1 cellular context compared by ENCODE assay signal in the genomic region with DNA sequence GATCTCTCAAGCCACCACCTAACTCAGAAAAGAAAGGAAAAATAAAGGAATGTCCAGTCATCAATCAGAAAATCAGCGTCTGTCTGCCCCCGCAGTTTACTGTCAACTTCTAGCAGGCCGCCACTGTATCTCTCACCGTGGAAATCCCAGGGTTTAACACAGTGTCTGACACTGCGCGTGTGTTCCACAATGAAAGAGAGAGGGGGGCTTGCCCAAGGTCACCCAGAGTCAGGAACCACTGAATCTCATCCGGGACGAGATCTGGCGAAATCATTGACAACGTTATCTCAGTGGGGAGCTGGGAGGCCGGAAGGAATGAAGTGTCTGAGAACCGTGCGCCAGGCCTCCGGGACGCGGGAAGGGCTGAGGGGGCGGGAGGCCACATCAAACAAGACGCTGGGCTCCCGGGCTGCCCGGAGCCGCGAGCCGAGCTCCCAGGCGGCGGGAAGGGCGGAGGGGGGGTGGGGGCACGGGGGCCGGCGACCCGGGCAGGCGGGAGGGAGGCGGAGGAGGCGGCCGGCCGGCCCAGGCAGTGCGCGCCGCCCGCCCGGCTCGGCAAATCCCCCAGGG.
A peak's percentile ranks its signal among the peaks of the same experiment; 100 is the strongest.
TF ChIP-seq lines count a peak whose summit lies in the region.

No MANE protein-coding gene starts in this region.

TF ChIP-seq in HepG2, 621 proteins besides CTCF, POLR2A, EP300 and RAD21 (continued from another document and continues in another):
- TF ChIP-seq, protein P1, sequence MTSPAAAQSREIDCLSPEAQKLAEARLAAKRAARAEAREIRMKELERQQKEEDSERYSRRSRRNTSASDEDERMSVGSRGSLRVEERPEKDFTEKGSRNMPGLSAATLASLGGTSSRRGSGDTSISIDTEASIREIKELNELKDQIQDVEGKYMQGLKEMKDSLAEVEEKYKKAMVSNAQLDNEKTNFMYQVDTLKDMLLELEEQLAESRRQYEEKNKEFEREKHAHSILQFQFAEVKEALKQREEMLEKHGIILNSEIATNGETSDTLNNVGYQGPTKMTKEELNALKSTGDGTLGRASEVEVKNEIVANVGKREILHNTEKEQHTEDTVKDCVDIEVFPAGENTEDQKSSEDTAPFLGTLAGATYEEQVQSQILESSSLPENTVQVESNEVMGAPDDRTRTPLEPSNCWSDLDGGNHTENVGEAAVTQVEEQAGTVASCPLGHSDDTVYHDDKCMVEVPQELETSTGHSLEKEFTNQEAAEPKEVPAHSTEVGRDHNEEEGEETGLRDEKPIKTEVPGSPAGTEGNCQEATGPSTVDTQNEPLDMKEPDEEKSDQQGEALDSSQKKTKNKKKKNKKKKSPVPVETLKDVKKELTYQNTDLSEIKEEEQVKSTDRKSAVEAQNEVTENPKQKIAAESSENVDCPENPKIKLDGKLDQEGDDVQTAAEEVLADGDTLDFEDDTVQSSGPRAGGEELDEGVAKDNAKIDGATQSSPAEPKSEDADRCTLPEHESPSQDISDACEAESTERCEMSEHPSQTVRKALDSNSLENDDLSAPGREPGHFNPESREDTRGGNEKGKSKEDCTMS (CRISPR knock-in tag; conservative IDR thresholded peaks at IDR 0.05), result no peak
- TF ChIP-seq, protein P2, sequence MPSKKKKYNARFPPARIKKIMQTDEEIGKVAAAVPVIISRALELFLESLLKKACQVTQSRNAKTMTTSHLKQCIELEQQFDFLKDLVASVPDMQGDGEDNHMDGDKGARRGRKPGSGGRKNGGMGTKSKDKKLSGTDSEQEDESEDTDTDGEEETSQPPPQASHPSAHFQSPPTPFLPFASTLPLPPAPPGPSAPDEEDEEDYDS (CRISPR knock-in tag; IDR thresholded peaks at IDR 0.05), result no peak; the same call in 1 of the 2 replicates
- TF ChIP-seq, protein P3, sequence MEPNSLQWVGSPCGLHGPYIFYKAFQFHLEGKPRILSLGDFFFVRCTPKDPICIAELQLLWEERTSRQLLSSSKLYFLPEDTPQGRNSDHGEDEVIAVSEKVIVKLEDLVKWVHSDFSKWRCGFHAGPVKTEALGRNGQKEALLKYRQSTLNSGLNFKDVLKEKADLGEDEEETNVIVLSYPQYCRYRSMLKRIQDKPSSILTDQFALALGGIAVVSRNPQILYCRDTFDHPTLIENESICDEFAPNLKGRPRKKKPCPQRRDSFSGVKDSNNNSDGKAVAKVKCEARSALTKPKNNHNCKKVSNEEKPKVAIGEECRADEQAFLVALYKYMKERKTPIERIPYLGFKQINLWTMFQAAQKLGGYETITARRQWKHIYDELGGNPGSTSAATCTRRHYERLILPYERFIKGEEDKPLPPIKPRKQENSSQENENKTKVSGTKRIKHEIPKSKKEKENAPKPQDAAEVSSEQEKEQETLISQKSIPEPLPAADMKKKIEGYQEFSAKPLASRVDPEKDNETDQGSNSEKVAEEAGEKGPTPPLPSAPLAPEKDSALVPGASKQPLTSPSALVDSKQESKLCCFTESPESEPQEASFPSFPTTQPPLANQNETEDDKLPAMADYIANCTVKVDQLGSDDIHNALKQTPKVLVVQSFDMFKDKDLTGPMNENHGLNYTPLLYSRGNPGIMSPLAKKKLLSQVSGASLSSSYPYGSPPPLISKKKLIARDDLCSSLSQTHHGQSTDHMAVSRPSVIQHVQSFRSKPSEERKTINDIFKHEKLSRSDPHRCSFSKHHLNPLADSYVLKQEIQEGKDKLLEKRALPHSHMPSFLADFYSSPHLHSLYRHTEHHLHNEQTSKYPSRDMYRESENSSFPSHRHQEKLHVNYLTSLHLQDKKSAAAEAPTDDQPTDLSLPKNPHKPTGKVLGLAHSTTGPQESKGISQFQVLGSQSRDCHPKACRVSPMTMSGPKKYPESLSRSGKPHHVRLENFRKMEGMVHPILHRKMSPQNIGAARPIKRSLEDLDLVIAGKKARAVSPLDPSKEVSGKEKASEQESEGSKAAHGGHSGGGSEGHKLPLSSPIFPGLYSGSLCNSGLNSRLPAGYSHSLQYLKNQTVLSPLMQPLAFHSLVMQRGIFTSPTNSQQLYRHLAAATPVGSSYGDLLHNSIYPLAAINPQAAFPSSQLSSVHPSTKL (CRISPR knock-in tag; IDR thresholded peaks at IDR 0.05), result peak; percentile 66
- TF ChIP-seq RARA (CRISPR knock-in tag; IDR thresholded peaks at IDR 0.05) (peak; percentile 63), ZNF337 (CRISPR knock-in tag; IDR thresholded peaks at IDR 0.05; ENCODE audit: borderline replicate concordance, low read depth) (no peak), HMG20B (CRISPR knock-in tag; conservative IDR thresholded peaks at IDR 0.05) (peak; percentile 56; the same call in 1 of the 2 replicates), ZSCAN21 (CRISPR knock-in tag; IDR thresholded peaks at IDR 0.05; ENCODE audit: borderline replicate concordance) (no peak), SAP130 (CRISPR knock-in tag; IDR thresholded peaks at IDR 0.05; ENCODE audit: low read depth) (peak; percentile 65), TOPORS (CRISPR knock-in tag; IDR thresholded peaks at IDR 0.05) (no peak), ZNF136 (CRISPR knock-in tag; IDR thresholded peaks at IDR 0.05; ENCODE audit: low read depth) (no peak), ZBTB20 (CRISPR knock-in tag; IDR thresholded peaks at IDR 0.05; ENCODE audit: borderline replicate concordance, low read depth) (no peak), PHB2 (IDR thresholded peaks at IDR 0.05; ENCODE audit: partially characterized antibody) (no peak), RFXAP (CRISPR knock-in tag; IDR thresholded peaks at IDR 0.05; ENCODE audit: borderline replicate concordance) (no peak), SP4 (CRISPR knock-in tag; IDR thresholded peaks at IDR 0.05) (no peak), ZNF879 (CRISPR knock-in tag; IDR thresholded peaks at IDR 0.05) (no peak), AHR (CRISPR knock-in tag; IDR thresholded peaks at IDR 0.05) (no peak), CC2D1A (CRISPR knock-in tag; IDR thresholded peaks at IDR 0.05) (no peak), ZNF460 (CRISPR knock-in tag; IDR thresholded peaks at IDR 0.05; ENCODE audit: borderline replicate concordance) (no peak), ZNF296 (CRISPR knock-in tag; conservative IDR thresholded peaks at IDR 0.05) (no peak), ZMAT3 (CRISPR knock-in tag; conservative IDR thresholded peaks at IDR 0.05) (peak; percentile 57; the same call in 1 of the 2 replicates), ZNF569 (CRISPR knock-in tag; IDR thresholded peaks at IDR 0.05; ENCODE audit: borderline replicate concordance) (no peak), TGIF2 (CRISPR knock-in tag; IDR thresholded peaks at IDR 0.05) (no peak), ZNF530 (CRISPR knock-in tag; IDR thresholded peaks at IDR 0.05; ENCODE audit: low read depth) (no peak), TRIM24 (CRISPR knock-in tag; IDR thresholded peaks at IDR 0.05) (no peak), ZNF644 (CRISPR knock-in tag; IDR thresholded peaks at IDR 0.05; ENCODE audit: low read depth) (no peak), ZNF788 (CRISPR knock-in tag; IDR thresholded peaks at IDR 0.05; ENCODE audit: borderline replicate concordance) (peak; percentile 32; the same call in 1 of the 2 replicates), ZSCAN31 (CRISPR knock-in tag; IDR thresholded peaks at IDR 0.05; ENCODE audit: low read depth) (no peak), ZNF556 (CRISPR knock-in tag; IDR thresholded peaks at IDR 0.05; ENCODE audit: borderline replicate concordance) (no peak), EHMT2 (IDR thresholded peaks at IDR 0.05; ENCODE audit: borderline replicate concordance, low read depth, low read length) (no peak), ZFP37 (CRISPR knock-in tag; IDR thresholded peaks at IDR 0.05; ENCODE audit: borderline replicate concordance) (no peak), TAF1 (CRISPR knock-in tag; IDR thresholded peaks at IDR 0.05) (peak; percentile 38; the same call in 1 of the 2 replicates), PHF8 (CRISPR knock-in tag; IDR thresholded peaks at IDR 0.05) (no peak), FIP1L1 (IDR thresholded peaks at IDR 0.05; ENCODE audit: borderline replicate concordance, insufficient read depth, low read depth, low read length) (0 out of 2 replicates have a peak, but pooled peaks have one; percentile 60), CCDC6 (CRISPR knock-in tag; IDR thresholded peaks at IDR 0.05) (no peak), ZNF652 (CRISPR knock-in tag; IDR thresholded peaks at IDR 0.05; ENCODE audit: borderline replicate concordance, low read depth) (0 out of 2 replicates have a peak, but pooled peaks have one; percentile 21)
- TF ChIP-seq, protein P4, sequence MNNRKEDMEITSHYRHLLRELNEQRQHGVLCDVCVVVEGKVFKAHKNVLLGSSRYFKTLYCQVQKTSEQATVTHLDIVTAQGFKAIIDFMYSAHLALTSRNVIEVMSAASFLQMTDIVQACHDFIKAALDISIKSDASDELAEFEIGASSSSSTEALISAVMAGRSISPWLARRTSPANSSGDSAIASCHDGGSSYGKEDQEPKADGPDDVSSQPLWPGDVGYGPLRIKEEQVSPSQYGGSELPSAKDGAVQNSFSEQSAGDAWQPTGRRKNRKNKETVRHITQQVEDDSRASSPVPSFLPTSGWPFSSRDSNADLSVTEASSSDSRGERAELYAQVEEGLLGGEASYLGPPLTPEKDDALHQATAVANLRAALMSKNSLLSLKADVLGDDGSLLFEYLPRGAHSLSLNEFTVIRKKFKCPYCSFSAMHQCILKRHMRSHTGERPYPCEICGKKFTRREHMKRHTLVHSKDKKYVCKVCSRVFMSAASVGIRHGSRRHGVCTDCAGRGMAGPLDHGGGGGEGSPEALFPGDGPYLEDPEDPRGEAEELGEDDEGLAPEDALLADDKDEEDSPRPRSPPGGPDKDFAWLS (CRISPR knock-in tag; IDR thresholded peaks at IDR 0.05; ENCODE audit: borderline replicate concordance), result no peak
- TF ChIP-seq, protein P5, sequence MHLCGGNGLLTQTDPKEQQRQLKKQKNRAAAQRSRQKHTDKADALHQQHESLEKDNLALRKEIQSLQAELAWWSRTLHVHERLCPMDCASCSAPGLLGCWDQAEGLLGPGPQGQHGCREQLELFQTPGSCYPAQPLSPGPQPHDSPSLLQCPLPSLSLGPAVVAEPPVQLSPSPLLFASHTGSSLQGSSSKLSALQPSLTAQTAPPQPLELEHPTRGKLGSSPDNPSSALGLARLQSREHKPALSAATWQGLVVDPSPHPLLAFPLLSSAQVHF (CRISPR knock-in tag; IDR thresholded peaks at IDR 0.05), result no peak
- TF ChIP-seq, protein P6, sequence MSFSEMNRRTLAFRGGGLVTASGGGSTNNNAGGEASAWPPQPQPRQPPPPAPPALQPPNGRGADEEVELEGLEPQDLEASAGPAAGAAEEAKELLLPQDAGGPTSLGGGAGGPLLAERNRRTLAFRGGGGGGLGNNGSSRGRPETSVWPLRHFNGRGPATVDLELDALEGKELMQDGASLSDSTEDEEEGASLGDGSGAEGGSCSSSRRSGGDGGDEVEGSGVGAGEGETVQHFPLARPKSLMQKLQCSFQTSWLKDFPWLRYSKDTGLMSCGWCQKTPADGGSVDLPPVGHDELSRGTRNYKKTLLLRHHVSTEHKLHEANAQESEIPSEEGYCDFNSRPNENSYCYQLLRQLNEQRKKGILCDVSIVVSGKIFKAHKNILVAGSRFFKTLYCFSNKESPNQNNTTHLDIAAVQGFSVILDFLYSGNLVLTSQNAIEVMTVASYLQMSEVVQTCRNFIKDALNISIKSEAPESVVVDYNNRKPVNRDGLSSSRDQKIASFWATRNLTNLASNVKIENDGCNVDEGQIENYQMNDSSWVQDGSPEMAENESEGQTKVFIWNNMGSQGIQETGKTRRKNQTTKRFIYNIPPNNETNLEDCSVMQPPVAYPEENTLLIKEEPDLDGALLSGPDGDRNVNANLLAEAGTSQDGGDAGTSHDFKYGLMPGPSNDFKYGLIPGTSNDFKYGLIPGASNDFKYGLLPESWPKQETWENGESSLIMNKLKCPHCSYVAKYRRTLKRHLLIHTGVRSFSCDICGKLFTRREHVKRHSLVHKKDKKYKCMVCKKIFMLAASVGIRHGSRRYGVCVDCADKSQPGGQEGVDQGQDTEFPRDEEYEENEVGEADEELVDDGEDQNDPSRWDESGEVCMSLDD (CRISPR knock-in tag; IDR thresholded peaks at IDR 0.05; ENCODE audit: borderline replicate concordance), result peak; percentile 66; the same call in 1 of the 2 replicates
- TF ChIP-seq, protein P7, sequence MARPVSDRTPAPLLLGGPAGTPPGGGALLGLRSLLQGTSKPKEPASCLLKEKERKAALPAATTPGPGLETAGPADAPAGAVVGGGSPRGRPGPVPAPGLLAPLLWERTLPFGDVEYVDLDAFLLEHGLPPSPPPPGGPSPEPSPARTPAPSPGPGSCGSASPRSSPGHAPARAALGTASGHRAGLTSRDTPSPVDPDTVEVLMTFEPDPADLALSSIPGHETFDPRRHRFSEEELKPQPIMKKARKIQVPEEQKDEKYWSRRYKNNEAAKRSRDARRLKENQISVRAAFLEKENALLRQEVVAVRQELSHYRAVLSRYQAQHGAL (CRISPR knock-in tag; IDR thresholded peaks at IDR 0.05; ENCODE audit: not compliant biosample characterization), result no peak
- TF ChIP-seq, protein P8, sequence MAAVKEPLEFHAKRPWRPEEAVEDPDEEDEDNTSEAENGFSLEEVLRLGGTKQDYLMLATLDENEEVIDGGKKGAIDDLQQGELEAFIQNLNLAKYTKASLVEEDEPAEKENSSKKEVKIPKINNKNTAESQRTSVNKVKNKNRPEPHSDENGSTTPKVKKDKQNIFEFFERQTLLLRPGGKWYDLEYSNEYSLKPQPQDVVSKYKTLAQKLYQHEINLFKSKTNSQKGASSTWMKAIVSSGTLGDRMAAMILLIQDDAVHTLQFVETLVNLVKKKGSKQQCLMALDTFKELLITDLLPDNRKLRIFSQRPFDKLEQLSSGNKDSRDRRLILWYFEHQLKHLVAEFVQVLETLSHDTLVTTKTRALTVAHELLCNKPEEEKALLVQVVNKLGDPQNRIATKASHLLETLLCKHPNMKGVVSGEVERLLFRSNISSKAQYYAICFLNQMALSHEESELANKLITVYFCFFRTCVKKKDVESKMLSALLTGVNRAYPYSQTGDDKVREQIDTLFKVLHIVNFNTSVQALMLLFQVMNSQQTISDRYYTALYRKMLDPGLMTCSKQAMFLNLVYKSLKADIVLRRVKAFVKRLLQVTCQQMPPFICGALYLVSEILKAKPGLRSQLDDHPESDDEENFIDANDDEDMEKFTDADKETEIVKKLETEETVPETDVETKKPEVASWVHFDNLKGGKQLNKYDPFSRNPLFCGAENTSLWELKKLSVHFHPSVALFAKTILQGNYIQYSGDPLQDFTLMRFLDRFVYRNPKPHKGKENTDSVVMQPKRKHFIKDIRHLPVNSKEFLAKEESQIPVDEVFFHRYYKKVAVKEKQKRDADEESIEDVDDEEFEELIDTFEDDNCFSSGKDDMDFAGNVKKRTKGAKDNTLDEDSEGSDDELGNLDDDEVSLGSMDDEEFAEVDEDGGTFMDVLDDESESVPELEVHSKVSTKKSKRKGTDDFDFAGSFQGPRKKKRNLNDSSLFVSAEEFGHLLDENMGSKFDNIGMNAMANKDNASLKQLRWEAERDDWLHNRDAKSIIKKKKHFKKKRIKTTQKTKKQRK (IDR thresholded peaks at IDR 0.05; ENCODE audit: low read length), result no peak
- TF ChIP-seq, protein P9, sequence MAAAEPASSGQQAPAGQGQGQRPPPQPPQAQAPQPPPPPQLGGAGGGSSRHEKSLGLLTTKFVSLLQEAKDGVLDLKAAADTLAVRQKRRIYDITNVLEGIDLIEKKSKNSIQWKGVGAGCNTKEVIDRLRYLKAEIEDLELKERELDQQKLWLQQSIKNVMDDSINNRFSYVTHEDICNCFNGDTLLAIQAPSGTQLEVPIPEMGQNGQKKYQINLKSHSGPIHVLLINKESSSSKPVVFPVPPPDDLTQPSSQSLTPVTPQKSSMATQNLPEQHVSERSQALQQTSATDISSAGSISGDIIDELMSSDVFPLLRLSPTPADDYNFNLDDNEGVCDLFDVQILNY (CRISPR knock-in tag; conservative IDR thresholded peaks at IDR 0.05), result peak; percentile 62; the same call in 1 of the 2 replicates
